In the genomic region with DNA sequence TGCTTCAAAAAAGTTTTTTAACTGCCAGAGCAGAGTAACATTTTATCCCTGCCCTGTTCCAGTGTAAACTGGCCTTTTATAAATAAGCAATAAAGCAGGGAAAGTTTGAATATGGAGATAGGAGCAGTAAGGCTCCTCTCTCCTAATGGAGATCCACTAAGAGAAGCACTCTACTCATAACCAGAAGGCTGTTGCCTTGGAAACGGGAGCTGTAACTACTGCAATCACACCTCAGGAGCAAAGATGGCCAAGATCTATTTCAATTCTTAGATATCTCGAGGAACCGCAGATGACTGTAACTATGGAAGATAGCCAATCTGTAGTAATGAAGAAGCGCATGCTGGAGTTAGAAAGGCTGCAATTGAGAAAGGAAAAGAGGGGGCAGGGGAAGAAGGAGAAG, we compare ENCODE assay signal across 8 cellular contexts. TPM values are rescaled to one million over a fixed set of nuclear protein-coding genes. Genes with fewer than 3 reads are reported as not detected.
DNase-seq lines count a peak whose midpoint lies in the region; ATAC-seq and TF ChIP-seq lines count a peak whose summit lies in the region.

No MANE protein-coding gene starts in this region.

- H3K9me3 ChIP-seq in gastroesophageal sphincter: no peaks in the 10 kb centered on the region

- DNase-seq in AG08396 (ENCODE audit: low spot score): peak; percentile 46
- DNase-seq in choroid plexus epithelial cell (ENCODE audit: low read depth): peak; percentile 70
- no peak for DNase-seq in NCI-H510A (lab: John Stamatoyannopoulos, UW)
- DNase-seq in NCI-H1930 (lab: John Stamatoyannopoulos, UW): no peak

- no peak for TF ChIP-seq POLR2A in gastroesophageal sphincter (IDR thresholded peaks at IDR 0.05)

- peaks cover 0 to 68% (median 3%) of the 10 kb centered on the region in 3 donors for H3K4me1 ChIP-seq in gastroesophageal sphincter

- WGBS in gastroesophageal sphincter (ENCODE audit: low coverage in 1 of 2), 2 donors: 32 to 47% methylated on average over 3 to 4 of the region's 4 CpGs

- no peak overlapping the region for H3K27ac ChIP-seq in gastroesophageal sphincter

- H3K4me3 ChIP-seq in choroid plexus epithelial cell (ENCODE audit: low read depth, low read length) (no peak overlapping the region), gastroesophageal sphincter (no peak overlapping the region)

- ATAC-seq in GM18502 (IDR thresholded peaks at IDR 0.05; ENCODE audit: poor library complexity, unreplicated experiment): peak; percentile 85
- peak; percentile 51 for ATAC-seq in HG03378 (IDR thresholded peaks at IDR 0.05; ENCODE audit: unreplicated experiment)
- no peak for ATAC-seq in gastroesophageal sphincter
- no peak for ATAC-seq in GM19452 (IDR thresholded peaks at IDR 0.05; ENCODE audit: unreplicated experiment)

- no peaks in the 10 kb centered on the region for H3K36me3 ChIP-seq in gastroesophageal sphincter

- TF ChIP-seq CTCF in choroid plexus epithelial cell (conservative IDR thresholded peaks at IDR 0.05; ENCODE audit: low read depth, low read length): no peak
- no peak for TF ChIP-seq CTCF in gastroesophageal sphincter (IDR thresholded peaks at IDR 0.05)

- H3K27me3 ChIP-seq in gastroesophageal sphincter: no peaks in the 10 kb centered on the region

- TF ChIP-seq EP300 in gastroesophageal sphincter (IDR thresholded peaks at IDR 0.05): no peak

RNA-seq across cellular contexts. Expression of a gene that starts 41.4 kb away (rescaled TPM):
- total RNA-seq in gastroesophageal sphincter: 10 to 100 TPM; 24.4 to 51.8 (median 35.7) TPM

Comparison
In these comparisons a context has a peak if more than half of its experiments do, and no peak if none do; other contexts are left out.
1. DNase-seq: peak in AG08396 (single experiment) and choroid plexus epithelial cell (single experiment); none in NCI-H510A (single experiment) and NCI-H1930 (0 of 2).
2. ATAC-seq: peak in GM18502 (single experiment) and HG03378 (single experiment); none in gastroesophageal sphincter (single experiment) and GM19452 (single experiment).